9 cellular contexts compared by ENCODE assay signal in genomic region chr6:11381801-11382513, GRCh38.
DNase-seq lines count a peak whose midpoint lies in the region; ATAC-seq and TF ChIP-seq lines count a peak whose summit lies in the region.
"Had no signal": no experiment of that assay in that cellular context is flagged by ENCODE, and none has a peak within 500 bp of the region (broad histone marks: within the 10 kb centered on the region; RNA-seq: fewer than 3 reads in every experiment).

No MANE protein-coding gene starts in this region.

- no peaks in the 10 kb centered on the region for H3K27me3 Mint-ChIP-seq in CD4-positive, alpha-beta T cell

- CTCF ChIA-PET in CD4-positive, alpha-beta T cell (lab: Charles Lee) = interaction anchor here (1.3 to 1.6 kb wide), 3 partner anchors 13 to 114 kb away, joined by 3 to 5 read pairs (median 3); no protein-coding TSS in a partner anchor

- no peaks in the 10 kb centered on the region for H3K36me3 ChIP-seq in HAP-1 (replicated peaks)

- H3K27ac ChIP-seq in CD4-positive, alpha-beta T cell (ENCODE audit: low read depth, low read length) = peak overlapping the region; percentile 84
- H3K27ac ChIP-seq: C4-2B had no signal

- no peaks in the 10 kb centered on the region for H3K27me3 ChIP-seq in CD4-positive, alpha-beta T cell (ENCODE audit: control insufficient read depth, insufficient read depth, low read length)
- no peaks in the 10 kb centered on the region for H3K27me3 ChIP-seq in HAP-1 (ENCODE audit: low read depth)

- H3K9me3 Mint-ChIP-seq in CD4-positive, alpha-beta T cell = no peaks in the 10 kb centered on the region

- peak; percentile 41 to 75 (median 55) for DNase-seq in CD4-positive, alpha-beta T cell
- DNase-seq in KG1 (lab: John Stamatoyannopoulos, UW) (peak; percentile 77), left kidney (ENCODE audit: low read depth, low spot score) (peak; percentile 70), HAP-1 (ENCODE audit: low spot score in 2 of 2) (no peak), DMS 273 (lab: John Stamatoyannopoulos, UW; ENCODE audit: unreplicated experiment) (no peak)
- DNase-seq in activated CD8-positive, alpha-beta memory T cell treated with anti-CD3 and anti-CD28 coated beads, Interleukin-2, amount 50 U/mL, for 4 hours = peak; percentile 64
- peak; percentile 32 to 36 for DNase-seq in stimulated activated CD8-positive, alpha-beta memory T cell treated with anti-CD3 and anti-CD28 coated beads, Interleukin-7, amount 100 ng/mL, for 1 hour (ENCODE audit: low read depth in 2 of 2)

- no peaks in the 10 kb centered on the region for H3K9me3 ChIP-seq in CD4-positive, alpha-beta T cell (ENCODE audit: control insufficient read depth, low read length)
- no peaks in the 10 kb centered on the region; the same call in 1 of the 2 replicates for H3K9me3 ChIP-seq in HAP-1

- in situ Hi-C loops in HAP-1 (cut with MboI; ENCODE audit: low sequenced_read_pairs) = no loop called here

- POLR2A ChIA-PET in CD4-positive, alpha-beta T cell (lab: Charles Lee) = interaction anchor here (0.7 to 3.2 kb wide), 26 partner anchors 9 to 687 kb away, joined by 3 to 29 read pairs (median 4); partner anchors contain the start of genes C6orf52, NEDD9, PAK1IP1 and SMIM13

- intact Hi-C loops in CD4-positive, alpha-beta T cell (cut with DNase I, micrococcal nuclease) = loop anchor here (2.0 to 5.0 kb wide), 4 partner anchors 147 to 630 kb away; partner anchors contain the start of genes HIVEP1 (in 1 of the 2), NEDD9 (in 1 of the 2) and TMEM170B (in 1 of the 2)

- H3K27ac Mint-ChIP-seq in CD4-positive, alpha-beta T cell = peak overlapping the region; percentile 93

- peak overlapping the region; percentile 85 for H3K4me3 Mint-ChIP-seq in CD4-positive, alpha-beta T cell

- no peak for TF ChIP-seq CTCF in CD4-positive, alpha-beta T cell (IDR thresholded peaks at IDR 0.05)

- peak; percentile 93 for ATAC-seq in CD4-positive, alpha-beta T cell (ENCODE audit: poor library complexity)
- peak; percentile 79 for ATAC-seq in GM21390 (IDR thresholded peaks at IDR 0.05; ENCODE audit: unreplicated experiment)

- H3K4me1 ChIP-seq in HAP-1 = no peaks in the 10 kb centered on the region

- H3K4me3 ChIP-seq in HAP-1 = no peak overlapping the region

- peaks cover 69% of the 10 kb centered on the region for H3K4me1 Mint-ChIP-seq in CD4-positive, alpha-beta T cell (ENCODE audit: low read depth)

- H3K36me3 Mint-ChIP-seq in CD4-positive, alpha-beta T cell (ENCODE audit: low read depth) = peaks cover 39% of the 10 kb centered on the region

Comparison
In these comparisons a context has a peak if more than half of its experiments do, and no peak if none do; other contexts are left out.
1. DNase-seq: peak in CD4-positive, alpha-beta T cell (10 of 10), KG1 (single experiment), activated CD8-positive, alpha-beta memory T cell treated with anti-CD3 and anti-CD28 coated beads, Interleukin-2, amount 50 U/mL, for 4 hours (single experiment), left kidney (single experiment) and stimulated activated CD8-positive, alpha-beta memory T cell treated with anti-CD3 and anti-CD28 coated beads, Interleukin-7, amount 100 ng/mL, for 1 hour (2 of 2); none in HAP-1 (0 of 2) and DMS 273 (single experiment).